Comparison of ENCODE assay signal across 23 cellular contexts in the genomic region with DNA sequence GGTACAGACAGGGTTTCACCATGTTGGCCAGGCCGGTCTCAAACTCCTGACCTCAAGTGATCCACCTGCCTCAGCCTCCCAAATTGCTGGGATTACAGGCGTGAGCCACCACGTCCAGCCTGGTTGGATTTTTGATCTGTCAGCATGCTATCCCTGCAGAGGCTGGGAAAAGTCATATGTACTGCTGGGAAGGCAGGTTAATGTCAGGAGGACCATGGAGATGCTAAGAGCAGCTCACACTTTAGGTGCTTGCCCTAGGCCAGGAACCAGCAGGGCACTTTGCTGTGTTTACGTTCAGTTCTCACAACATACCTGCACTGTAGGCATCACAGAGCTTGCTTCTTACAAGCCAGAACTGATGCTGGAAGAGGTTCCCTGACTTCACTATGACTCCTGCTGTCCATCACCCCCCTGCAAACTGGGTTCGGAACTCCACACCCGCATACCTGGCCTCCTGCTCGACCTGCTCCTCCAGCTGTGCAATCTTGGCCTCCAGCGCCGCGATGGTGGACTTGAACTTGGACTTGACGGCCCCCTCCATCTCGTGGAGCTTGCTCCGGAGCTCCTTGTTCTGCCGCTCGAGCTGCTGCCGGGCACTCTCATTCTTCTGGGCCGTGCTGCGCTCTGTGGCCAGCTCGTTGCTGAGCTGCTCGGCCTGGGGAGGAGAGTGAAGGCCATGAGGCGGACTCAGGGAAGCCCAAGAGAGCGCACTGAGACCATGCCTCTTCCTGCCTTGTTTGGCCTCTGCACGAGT.
"Had no signal": no experiment of that assay in that cellular context is flagged by ENCODE, and none has a peak within 500 bp of the region (broad histone marks: within the 10 kb centered on the region; RNA-seq: fewer than 3 reads in every experiment).

No MANE protein-coding gene starts in this region.

- H3K27ac Mint-ChIP-seq: activated CD8-positive, alpha-beta T cell treated with anti-CD3 and anti-CD28 coated beads for 36 hours; activated naive CD8-positive, alpha-beta T cell; brain; T-cell had no signal

- FAIRE-seq: astrocyte, RCC 7860 had no signal

- H3K9me3 Mint-ChIP-seq: activated CD8-positive, alpha-beta T cell treated with anti-CD3 and anti-CD28 coated beads for 36 hours; activated T-cell treated with anti-CD3 and anti-CD28 coated beads, Interleukin-2, amount 50 U/mL, for 72 hours; brain; T-cell had no signal

- H3K27me3 ChIP-seq: cardiac muscle cell, MG63 had no signal

- H3K4me1 Mint-ChIP-seq: brain had no signal

- H3K4me3 ChIP-seq: cardiac muscle cell, MG63, SK-N-MC had no signal

- ATAC-seq: activated CD4-positive, CD25-positive, alpha-beta regulatory T cell treated with anti-CD3 and anti-CD28 coated beads, Interleukin-2, amount 50 U/mL, for 24 hours; activated CD8-positive, alpha-beta T cell treated with anti-CD3 and anti-CD28 coated beads for 36 hours; activated T-cell treated with anti-CD3 and anti-CD28 coated beads, Interleukin-2, amount 50 U/mL, for 72 hours; PC-3; T-cell had no signal

- H3K4me3 Mint-ChIP-seq: activated CD8-positive, alpha-beta T cell treated with anti-CD3 and anti-CD28 coated beads for 36 hours; activated naive CD8-positive, alpha-beta T cell; activated T-cell treated with anti-CD3 and anti-CD28 coated beads, Interleukin-2, amount 50 U/mL, for 72 hours; brain; T-cell had no signal

- DNase-seq: activated CD4-positive, alpha-beta T cell treated with anti-CD3 and anti-CD28 coated beads for 4 hours; activated CD8-positive, alpha-beta memory T cell treated with anti-CD3 and anti-CD28 coated beads, Interleukin-2, amount 50 U/mL, for 4 hours; activated CD8-positive, alpha-beta T cell treated with anti-CD3 and anti-CD28 coated beads for 36 hours; activated naive CD4-positive, alpha-beta T cell treated with Interleukin-2 at 50 U/mL for 16 hours; activated T-cell treated with anti-CD3 and anti-CD28 coated beads, Interleukin-2, amount 50 U/mL, for 72 hours; amygdala; MG63; MV-4-11; NCI-H1092 treated with DMSO at 0.1 percent for 48 hours; NCI-H1436; NCI-H1694 treated with DMSO at 0.1 percent for 48 hours; NCI-H2029 treated with DMSO at 0.1 percent for 48 hours; NCI-H510A treated with DMSO at 0.1 percent for 48 hours; PC-3; SIG-M5; T-cell had no signal

- H3K27me3 Mint-ChIP-seq: activated CD8-positive, alpha-beta T cell treated with anti-CD3 and anti-CD28 coated beads for 36 hours; activated naive CD8-positive, alpha-beta T cell; brain; T-cell had no signal

- H3K36me3 ChIP-seq: cardiac muscle cell had no signal

- H3K36me3 Mint-ChIP-seq: brain had no signal

- H3K9me3 ChIP-seq: MG63 had no signal

- H3K27ac ChIP-seq: cardiac muscle cell, SK-N-MC had no signal
